Comparison of ENCODE assay signal across 11 cellular contexts in the genomic region with DNA sequence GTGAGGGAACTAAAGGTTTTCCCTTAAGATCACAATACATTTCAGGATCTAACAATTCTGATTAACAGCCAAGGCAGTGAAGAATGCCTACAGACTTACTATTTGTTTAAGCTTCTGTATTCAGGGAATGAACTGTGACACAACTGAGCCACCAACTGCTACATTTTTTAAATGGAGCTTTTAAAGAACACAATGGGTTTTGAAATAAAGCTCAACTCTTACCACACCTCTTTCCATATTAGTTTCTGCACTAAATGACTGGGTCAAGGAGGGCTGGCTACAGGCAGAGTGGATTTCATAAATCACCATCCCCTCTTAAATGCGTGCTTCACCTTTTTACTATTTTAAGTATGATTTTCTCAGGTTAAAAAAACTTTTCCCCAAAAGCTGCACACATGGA.
DNase-seq lines count a peak whose midpoint lies in the region; ATAC-seq and TF ChIP-seq lines count a peak whose summit lies in the region.
"Had no signal": no experiment of that assay in that cellular context is flagged by ENCODE, and none has a peak within 500 bp of the region (broad histone marks: within the 10 kb centered on the region; RNA-seq: fewer than 3 reads in every experiment).

No MANE protein-coding gene starts in this region.

- no peaks in the 10 kb centered on the region for H3K27me3 ChIP-seq in endodermal cell (ENCODE audit: control insufficient read depth, insufficient read depth, low read length, poor library complexity, severe bottlenecking)
- H3K27me3 ChIP-seq: body of pancreas had no signal

- peaks cover 9% of the 10 kb centered on the region for H3K4me1 ChIP-seq in endodermal cell (ENCODE audit: control insufficient read depth, insufficient read depth, low read length)

- H3K36me3 Mint-ChIP-seq in endodermal cell (ENCODE audit: low read depth) (peaks cover 3% of the 10 kb centered on the region), neural crest cell (ENCODE audit: low read depth) (no peaks in the 10 kb centered on the region)

- H3K4me3 Mint-ChIP-seq in endodermal cell (peak overlapping the region; percentile 44), neural crest cell (peak overlapping the region; percentile 20)
- H3K4me3 Mint-ChIP-seq: activated CD8-positive, alpha-beta T cell treated with anti-CD3 and anti-CD28 coated beads for 36 hours had no signal

- H3K36me3 ChIP-seq in endodermal cell (ENCODE audit: control insufficient read depth, insufficient read depth, low read length): peaks cover 3% of the 10 kb centered on the region

- H3K9ac ChIP-seq in endodermal cell (ENCODE audit: extremely low read depth, low read length, poor library complexity, severe bottlenecking): no peak overlapping the region

- no peaks in the 10 kb centered on the region for H3K9me3 ChIP-seq in endodermal cell (ENCODE audit: control insufficient read depth, low read length)
- H3K9me3 ChIP-seq: body of pancreas had no signal

- H3K27ac ChIP-seq in endodermal cell (ENCODE audit: low read depth, low read length): peak overlapping the region; percentile 19

- peak overlapping the region; percentile 68 for H3K4me3 ChIP-seq in endodermal cell (ENCODE audit: low read length)
- H3K4me3 ChIP-seq: body of pancreas had no signal

- H3K4me1 Mint-ChIP-seq in endodermal cell: peaks cover 29% of the 10 kb centered on the region
- peaks cover 32% of the 10 kb centered on the region for H3K4me1 Mint-ChIP-seq in neural crest cell

- no peak for ATAC-seq in GM19455 (IDR thresholded peaks at IDR 0.05; ENCODE audit: unreplicated experiment)
- ATAC-seq: activated CD8-positive, alpha-beta T cell treated with anti-CD3 and anti-CD28 coated beads for 36 hours; body of pancreas had no signal

- 75 to 88% methylated on average over 1 of the region's 1 CpG for whole genome bisulfite sequencing in endodermal cell (ENCODE audit: insufficient coverage in 1 of 2, insufficient read length in 1 of 2), 2 experiments

- H3K27me3 Mint-ChIP-seq in endodermal cell (ENCODE audit: insufficient read depth): no peaks in the 10 kb centered on the region
- H3K27me3 Mint-ChIP-seq in neural crest cell (ENCODE audit: low read depth): no peaks in the 10 kb centered on the region
- H3K27me3 Mint-ChIP-seq: activated CD8-positive, alpha-beta T cell treated with anti-CD3 and anti-CD28 coated beads for 36 hours had no signal

- no peaks in the 10 kb centered on the region for H3K9me3 Mint-ChIP-seq in endodermal cell
- no peaks in the 10 kb centered on the region for H3K9me3 Mint-ChIP-seq in neural crest cell
- H3K9me3 Mint-ChIP-seq: activated CD8-positive, alpha-beta T cell treated with anti-CD3 and anti-CD28 coated beads for 36 hours had no signal

- TF ChIP-seq CTCF in endodermal cell (conservative IDR thresholded peaks at IDR 0.05) (no peak), neural crest cell (conservative IDR thresholded peaks at IDR 0.05) (no peak)

- H3K27ac Mint-ChIP-seq in endodermal cell: no peak overlapping the region
- no peak overlapping the region for H3K27ac Mint-ChIP-seq in neural crest cell (ENCODE audit: unreplicated experiment)
- H3K27ac Mint-ChIP-seq: activated CD8-positive, alpha-beta T cell treated with anti-CD3 and anti-CD28 coated beads for 36 hours had no signal

- DNase-seq in GM03348 (ENCODE audit: low spot score): peak; percentile 13
- DNase-seq in NCI-H2107 (lab: John Stamatoyannopoulos, UW): peak; percentile 19
- no peak for DNase-seq in endodermal cell
- no peak for DNase-seq in neural crest cell (ENCODE audit: low read depth, low spot score)
- DNase-seq in occipital lobe (lab: John Stamatoyannopoulos, UW): no peak
- DNase-seq in stimulated activated CD4-positive, alpha-beta T cell treated with anti-CD3 and anti-CD28 coated beads, Interleukin-15, amount 100 ng/mL, for 24 hours: no peak
- no peak for DNase-seq in NCI-H446 treated with DMSO at 0.1 percent for 48 hours (lab: John Stamatoyannopoulos, UW)
- DNase-seq: activated CD8-positive, alpha-beta T cell treated with anti-CD3 and anti-CD28 coated beads for 36 hours; body of pancreas; DMS153 had no signal

Comparison
In these comparisons a context has a peak if more than half of its experiments do, and no peak if none do; other contexts are left out.
1. DNase-seq: peak in GM03348 (single experiment) and NCI-H2107 (single experiment); none in endodermal cell (single experiment), neural crest cell (single experiment), occipital lobe (single experiment), stimulated activated CD4-positive, alpha-beta T cell treated with anti-CD3 and anti-CD28 coated beads, Interleukin-15, amount 100 ng/mL, for 24 hours (single experiment) and NCI-H446 treated with DMSO at 0.1 percent for 48 hours (single experiment).